ENCODE assay signal across 8 cellular contexts in genomic region chr7:100539436-100540006, GRCh38. TPM values are rescaled to one million over a fixed set of nuclear protein-coding genes. Genes with fewer than 3 reads are reported as not detected.
A peak's percentile ranks its signal among the peaks of the same experiment; 100 is the strongest.
DNase-seq lines count a peak whose midpoint lies in the region; ATAC-seq and TF ChIP-seq lines count a peak whose summit lies in the region.

No MANE protein-coding gene starts in this region.

- no peaks in the 10 kb centered on the region for H3K9me3 Mint-ChIP-seq in activated T-cell treated with anti-CD3 and anti-CD28 coated beads, Interleukin-2, amount 50 U/mL, for 4 hours
- no peaks in the 10 kb centered on the region for H3K9me3 Mint-ChIP-seq in activated naive CD8-positive, alpha-beta T cell treated with anti-CD3 and anti-CD28 coated beads, Interleukin-2, amount 50 U/mL, for 24 hours

- H3K4me1 ChIP-seq in left lung (peaks cover 0 to 40% of the 10 kb centered on the region in 2 donors), tibial nerve (peaks cover 0 to 59% (median 27%) of the 10 kb centered on the region in 4 donors)

- ATAC-seq in activated T-cell treated with anti-CD3 and anti-CD28 coated beads, Interleukin-2, amount 50 U/mL, for 4 hours: no peak
- no peak for ATAC-seq in activated naive CD8-positive, alpha-beta T cell treated with anti-CD3 and anti-CD28 coated beads, Interleukin-2, amount 50 U/mL, for 24 hours
- ATAC-seq in left lung (no peak), HG03025 (IDR thresholded peaks at IDR 0.05; ENCODE audit: low FRiP score, unreplicated experiment) (no peak)

- H3K36me3 ChIP-seq in left lung (no peaks in the 10 kb centered on the region), tibial nerve (no peaks in the 10 kb centered on the region)

- no peak for TF ChIP-seq POLR2A in tibial nerve (IDR thresholded peaks at IDR 0.05)

- TF ChIP-seq CTCF in left lung (IDR thresholded peaks at IDR 0.05) (no peak), tibial nerve (IDR thresholded peaks at IDR 0.05) (no peak)

- peaks cover 55% of the 10 kb centered on the region for H3K4me1 Mint-ChIP-seq in activated T-cell treated with anti-CD3 and anti-CD28 coated beads, Interleukin-2, amount 50 U/mL, for 4 hours (ENCODE audit: low read depth)
- H3K4me1 Mint-ChIP-seq in activated naive CD8-positive, alpha-beta T cell treated with anti-CD3 and anti-CD28 coated beads, Interleukin-2, amount 50 U/mL, for 24 hours: peaks cover 55% of the 10 kb centered on the region

- H3K27me3 ChIP-seq in left lung (no peaks in the 10 kb centered on the region), tibial nerve (no peaks in the 10 kb centered on the region)

- H3K4me3 Mint-ChIP-seq in activated T-cell treated with anti-CD3 and anti-CD28 coated beads, Interleukin-2, amount 50 U/mL, for 4 hours: peak overlapping the region; percentile 98
- H3K4me3 Mint-ChIP-seq in activated naive CD8-positive, alpha-beta T cell treated with anti-CD3 and anti-CD28 coated beads, Interleukin-2, amount 50 U/mL, for 24 hours: peak overlapping the region; percentile 95

- no peak for TF ChIP-seq EP300 in tibial nerve (IDR thresholded peaks at IDR 0.05)

- DNase-seq in activated T-cell treated with anti-CD3 and anti-CD28 coated beads, Interleukin-2, amount 50 U/mL, for 4 hours: no peak
- DNase-seq in activated T-cell treated with anti-CD3 and anti-CD28 coated beads for 4 hours (no peak), left lung (no peak), tibial nerve (ENCODE audit: low spot score in 2 of 2) (no peak), amniotic stem cell (lab: John Stamatoyannopoulos, UW) (no peak), dermis blood vessel endothelial cell (no peak)
- no peak for DNase-seq in activated naive CD8-positive, alpha-beta T cell treated with anti-CD3 and anti-CD28 coated beads, Interleukin-2, amount 50 U/mL, for 24 hours

- H3K27ac Mint-ChIP-seq in activated naive CD8-positive, alpha-beta T cell treated with anti-CD3 and anti-CD28 coated beads, Interleukin-2, amount 50 U/mL, for 24 hours: peak overlapping the region; percentile 92

- H3K9me3 ChIP-seq in left lung: no peaks in the 10 kb centered on the region
- H3K9me3 ChIP-seq in tibial nerve: no peaks in the 10 kb centered on the region

- H3K4me3 ChIP-seq in left lung: peak overlapping the region; percentile 55 to 89
- peak overlapping the region; percentile 67 to 94 (median 84) for H3K4me3 ChIP-seq in tibial nerve

- H3K27ac ChIP-seq in left lung: peak overlapping the region; percentile 37 to 75
- H3K27ac ChIP-seq in tibial nerve: peak overlapping the region; percentile 53 to 91 (median 84)

- intact Hi-C loops in left lung (cut with DNase I): no loop called here

- peaks cover 3% of the 10 kb centered on the region for H3K36me3 Mint-ChIP-seq in activated T-cell treated with anti-CD3 and anti-CD28 coated beads, Interleukin-2, amount 50 U/mL, for 4 hours (ENCODE audit: insufficient read depth)
- peaks cover 23% of the 10 kb centered on the region for H3K36me3 Mint-ChIP-seq in activated naive CD8-positive, alpha-beta T cell treated with anti-CD3 and anti-CD28 coated beads, Interleukin-2, amount 50 U/mL, for 24 hours (ENCODE audit: low read depth)

- 1 to 2% methylated on average over 43 to 44 of the region's 44 CpGs for WGBS in tibial nerve, 2 donors

- H3K27me3 Mint-ChIP-seq in activated T-cell treated with anti-CD3 and anti-CD28 coated beads, Interleukin-2, amount 50 U/mL, for 4 hours (ENCODE audit: low read depth): no peaks in the 10 kb centered on the region
- H3K27me3 Mint-ChIP-seq in activated naive CD8-positive, alpha-beta T cell treated with anti-CD3 and anti-CD28 coated beads, Interleukin-2, amount 50 U/mL, for 24 hours: peaks cover 3% of the 10 kb centered on the region

RNA-seq across cellular contexts. Expression of gene AGFG2, which starts 0.5 kb away (rescaled TPM):
- total RNA-seq in activated T-cell treated with anti-CD3 and anti-CD28 coated beads, Interleukin-2, amount 50 U/mL, for 4 hours: 10 to 100 TPM; 58.6 to 72.0 (median 65.9) TPM
- total RNA-seq in left lung (10 to 100 TPM; 28.6 to 34.9 TPM), tibial nerve (10 to 100 TPM; 17.1 to 54.6 (median 35.0) TPM), dermis blood vessel endothelial cell (49.5 and 62.2 TPM in 2 replicates)

RNA-seq across cellular contexts. Expression of gene SAP25, which starts 34.2 kb away (rescaled TPM):
- 1 to 10 TPM; 6.2 to 8.1 (median 7.6) TPM for total RNA-seq in activated T-cell treated with anti-CD3 and anti-CD28 coated beads, Interleukin-2, amount 50 U/mL, for 4 hours
- total RNA-seq in left lung: 1 to 10 TPM; 6.3 to 8.3 TPM
- 1 to 10 TPM; 2.4 to 8.4 (median 4.6) TPM for total RNA-seq in tibial nerve
- not detected in 2 replicates for total RNA-seq in dermis blood vessel endothelial cell

RNA-seq across cellular contexts. Expression of gene LRCH4, which starts 46.4 kb away (rescaled TPM):
- 10 to 100 TPM; 69.3 to 75.5 (median 73.1) TPM for total RNA-seq in activated T-cell treated with anti-CD3 and anti-CD28 coated beads, Interleukin-2, amount 50 U/mL, for 4 hours
- total RNA-seq in left lung (10 to 100 TPM; 66.5 to 86.5 TPM), tibial nerve (100 to 1,000 TPM; 135 to 174 (median 170) TPM), dermis blood vessel endothelial cell (12.1 and 20.3 TPM in 2 replicates)

RNA-seq across cellular contexts. Expression of gene FBXO24, which starts 46.6 kb away (rescaled TPM):
- total RNA-seq in activated T-cell treated with anti-CD3 and anti-CD28 coated beads, Interleukin-2, amount 50 U/mL, for 4 hours: under 1 TPM; 0.14 to 0.40 (median 0.34) TPM
- total RNA-seq in left lung (under 1 TPM; 0.37 to 0.44 TPM), tibial nerve (1 to 10 TPM in 1 of 4 donors, under 1 TPM in 2, not detected in 1; 0.30 to 2.2 (median 0.84) TPM), dermis blood vessel endothelial cell (0.60 TPM in 1 of 2 replicates, not detected in the other)

RNA-seq across cellular contexts. Expression of gene NYAP1, which starts 55.8 kb away (rescaled TPM):
- under 1 TPM; 0.11 to 0.33 (median 0.18) TPM for total RNA-seq in activated T-cell treated with anti-CD3 and anti-CD28 coated beads, Interleukin-2, amount 50 U/mL, for 4 hours
- total RNA-seq in left lung: under 1 TPM; 0.50 to 0.55 TPM
- 10 to 100 TPM in 3 of 4 donors, 1 to 10 TPM in 1; 8.8 to 21.3 (median 11.4) TPM for total RNA-seq in tibial nerve
- 4.3 and 5.4 TPM in 2 replicates for total RNA-seq in dermis blood vessel endothelial cell
